ENCODE assay signal across 10 cellular contexts in genomic region chr20:49990310-49990720, GRCh38. TPM values are rescaled to one million over a fixed set of nuclear protein-coding genes. Genes with fewer than 3 reads are reported as not detected.
DNase-seq lines count a peak whose midpoint lies in the region; ATAC-seq and TF ChIP-seq lines count a peak whose summit lies in the region.
"Had no signal": no experiment of that assay in that cellular context is flagged by ENCODE, and none has a peak within 500 bp of the region (broad histone marks: within the 10 kb centered on the region; RNA-seq: fewer than 3 reads in every experiment).

No MANE protein-coding gene starts in this region.

- H2AFZ ChIP-seq in parathyroid adenoma = no peak overlapping the region

- DNase-seq in AG20443 (ENCODE audit: low spot score) (peak; percentile 57), SJCRH30 (peak in 1 of 2 experiments; percentile 58), globus pallidus (ENCODE audit: low spot score) (peak; percentile 45), NCI-H69 (lab: John Stamatoyannopoulos, UW) (no peak)
- DNase-seq in activated naive CD4-positive, alpha-beta T cell treated with anti-CD3 and anti-CD28 coated beads for 36 hours = no peak
- DNase-seq: CD4-positive, CD25-positive, alpha-beta regulatory T cell had no signal

- no peak overlapping the region for H3K4me3 ChIP-seq in SJCRH30
- no peak overlapping the region for H3K4me3 ChIP-seq in parathyroid adenoma (ENCODE audit: low read depth, low read length)

- peaks cover 59% of the 10 kb centered on the region for H3K4me1 ChIP-seq in SJCRH30
- no peaks in the 10 kb centered on the region for H3K4me1 ChIP-seq in parathyroid adenoma

- no peaks in the 10 kb centered on the region for H3K4me1 Mint-ChIP-seq in activated naive CD4-positive, alpha-beta T cell treated with anti-CD3 and anti-CD28 coated beads for 36 hours (ENCODE audit: low read depth)
- H3K4me1 Mint-ChIP-seq: CD4-positive, CD25-positive, alpha-beta regulatory T cell had no signal

- H3K27ac ChIP-seq in SJCRH30 = peak overlapping the region; percentile 57; the same call in 1 of the 2 replicates
- peak overlapping the region; percentile 69 for H3K27ac ChIP-seq in parathyroid adenoma

- H3K9me3 ChIP-seq in SJCRH30 (replicated peaks) (no peaks in the 10 kb centered on the region), parathyroid adenoma (ENCODE audit: control insufficient read depth, low read length) (no peaks in the 10 kb centered on the region)

- no peak overlapping the region for H3K27ac Mint-ChIP-seq in activated naive CD4-positive, alpha-beta T cell treated with anti-CD3 and anti-CD28 coated beads for 36 hours

- no peaks in the 10 kb centered on the region for H3K27me3 Mint-ChIP-seq in activated naive CD4-positive, alpha-beta T cell treated with anti-CD3 and anti-CD28 coated beads for 36 hours (ENCODE audit: low read depth)

- no peak overlapping the region for H3K4me2 ChIP-seq in parathyroid adenoma (ENCODE audit: low read length)

- no peak for TF ChIP-seq CTCF in parathyroid adenoma (IDR thresholded peaks at IDR 0.05)

- no peak overlapping the region for H3K9ac ChIP-seq in parathyroid adenoma

- H3K27me3 ChIP-seq in SJCRH30 (no peaks in the 10 kb centered on the region), parathyroid adenoma (ENCODE audit: control insufficient read depth, insufficient read depth, low read length) (no peaks in the 10 kb centered on the region)

- ATAC-seq in GM18502 (IDR thresholded peaks at IDR 0.05; ENCODE audit: poor library complexity, unreplicated experiment) = no peak
- ATAC-seq in GM21786 (IDR thresholded peaks at IDR 0.05; ENCODE audit: unreplicated experiment) = no peak

- no peaks in the 10 kb centered on the region for H3K79me2 ChIP-seq in parathyroid adenoma

- no peaks in the 10 kb centered on the region for H3K36me3 Mint-ChIP-seq in activated naive CD4-positive, alpha-beta T cell treated with anti-CD3 and anti-CD28 coated beads for 36 hours (ENCODE audit: low read depth)
- H3K36me3 Mint-ChIP-seq: CD4-positive, CD25-positive, alpha-beta regulatory T cell had no signal

- H3K9me3 Mint-ChIP-seq in activated naive CD4-positive, alpha-beta T cell treated with anti-CD3 and anti-CD28 coated beads for 36 hours = no peaks in the 10 kb centered on the region
- H3K9me3 Mint-ChIP-seq: CD4-positive, CD25-positive, alpha-beta regulatory T cell had no signal

- no peak overlapping the region for H3K4me3 Mint-ChIP-seq in activated naive CD4-positive, alpha-beta T cell treated with anti-CD3 and anti-CD28 coated beads for 36 hours
- H3K4me3 Mint-ChIP-seq: CD4-positive, CD25-positive, alpha-beta regulatory T cell had no signal

- H3K36me3 ChIP-seq in SJCRH30 = peaks cover 40% of the 10 kb centered on the region
- no peaks in the 10 kb centered on the region for H3K36me3 ChIP-seq in parathyroid adenoma (ENCODE audit: control insufficient read depth, insufficient read depth, low read length)

- intact Hi-C loops in activated naive CD4-positive, alpha-beta T cell treated with anti-CD3 and anti-CD28 coated beads for 36 hours (cut with micrococcal nuclease) = no loop called here

- CTCF ChIA-PET in activated naive CD4-positive, alpha-beta T cell treated with anti-CD3 and anti-CD28 coated beads for 36 hours (lab: Charles Lee) = interaction anchor here (0.6 to 2.4 kb wide), 4 partner anchors 12 to 739 kb away, joined by 3 to 8 read pairs (median 6); no protein-coding TSS in a partner anchor

RNA-seq across cellular contexts. Expression of gene SNAI1, which starts 7.5 kb away (rescaled TPM):
- total RNA-seq in SJCRH30 (2014; rRNA removed; shearing (Covaris generic)) = 29.7 and 30.7 TPM in 2 replicates
- total RNA-seq in activated naive CD4-positive, alpha-beta T cell treated with anti-CD3 and anti-CD28 coated beads for 36 hours = under 1 TPM in 1 of 2 experiments, not detected in 1; 0.31 TPM
- total RNA-seq: LHCN-M2 had no signal

RNA-seq across cellular contexts. Expression of gene RNF114, which starts 54.1 kb away (rescaled TPM):
- total RNA-seq in SJCRH30 (2014; rRNA removed; shearing (Covaris generic)) = 107 and 108 TPM in 2 replicates
- total RNA-seq in activated naive CD4-positive, alpha-beta T cell treated with anti-CD3 and anti-CD28 coated beads for 36 hours = 10 to 100 TPM; 72.3 to 76.5 TPM

Comparison
In these comparisons a context has a peak if more than half of its experiments do, and no peak if none do; other contexts are left out.
1. DNase-seq: peak in AG20443 (single experiment) and globus pallidus (single experiment); none in NCI-H69 (single experiment) and activated naive CD4-positive, alpha-beta T cell treated with anti-CD3 and anti-CD28 coated beads for 36 hours (single experiment).
2. RNA of gene SNAI1, which starts 7.5 kb away (total RNA-seq): 29.7 to 30.7 TPM in SJCRH30; 0.31 TPM in activated naive CD4-positive, alpha-beta T cell treated with anti-CD3 and anti-CD28 coated beads for 36 hours; every median in the first group is over 10 times any median in the second.